8 cellular contexts compared by ENCODE assay signal in the genomic region with DNA sequence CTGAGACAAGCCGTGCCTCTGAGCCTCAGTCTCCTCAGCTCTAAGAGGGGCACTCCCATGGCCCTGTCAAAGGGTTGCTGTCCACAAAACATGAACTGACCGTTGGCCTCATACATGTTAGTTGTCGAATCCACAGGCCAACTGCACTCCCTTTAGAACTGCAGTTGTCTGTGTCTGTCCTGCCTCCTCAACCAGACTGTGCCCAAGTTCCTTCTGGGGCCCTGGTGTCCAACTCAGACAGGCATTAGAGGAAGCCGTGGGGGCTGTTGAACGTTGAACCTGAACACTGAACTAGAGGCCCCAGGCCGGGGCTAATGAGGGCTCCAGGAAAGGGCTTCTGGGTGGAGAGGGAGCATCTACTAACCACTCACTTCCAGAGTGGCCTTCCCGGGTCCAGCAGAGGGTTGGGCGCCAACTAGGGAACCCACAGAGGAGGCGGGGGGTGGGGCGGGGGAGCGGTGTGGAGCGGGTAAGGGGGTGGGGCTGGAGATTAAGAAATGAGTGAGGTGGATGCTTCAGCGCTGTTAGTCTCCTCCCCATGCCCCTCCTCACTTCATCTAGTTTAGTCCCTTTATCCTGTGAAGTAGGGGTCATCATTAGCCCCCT. TPM values are rescaled to one million over a fixed set of nuclear protein-coding genes. Genes with fewer than 3 reads are reported as not detected.
DNase-seq lines count a peak whose midpoint lies in the region; ATAC-seq and TF ChIP-seq lines count a peak whose summit lies in the region.

A gene with protein sequence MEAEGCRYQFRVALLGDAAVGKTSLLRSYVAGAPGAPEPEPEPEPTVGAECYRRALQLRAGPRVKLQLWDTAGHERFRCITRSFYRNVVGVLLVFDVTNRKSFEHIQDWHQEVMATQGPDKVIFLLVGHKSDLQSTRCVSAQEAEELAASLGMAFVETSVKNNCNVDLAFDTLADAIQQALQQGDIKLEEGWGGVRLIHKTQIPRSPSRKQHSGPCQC (plus strand): TSS at position 558 of the 606 bp plus-strand sequence. CDS start 247 bp downstream, outside the sequence.

- H4K20me1 ChIP-seq in OCI-LY3 (ENCODE audit: insufficient read depth, low read length), result no peaks in the 10 kb centered on the region

- H3K36me3 ChIP-seq in OCI-LY3 (replicated peaks; ENCODE audit: low read depth, low read length) (no peaks in the 10 kb centered on the region), endocrine pancreas (ENCODE audit: control insufficient read depth, insufficient read depth, low read length) (no peaks in the 10 kb centered on the region), muscle layer of colon (ENCODE audit: insufficient read depth, low read length) (no peaks in the 10 kb centered on the region), aorta (ENCODE audit: control insufficient read depth in 1 of 2, insufficient read depth in 2 of 2, low read length in 1 of 2) (no peaks in the 10 kb centered on the region)

- no peak within 1 kb of the TSS for H2AFZ ChIP-seq in OCI-LY3 (ENCODE audit: low read depth, low read length)

- H3K4me3 ChIP-seq in OCI-LY3 (ENCODE audit: low read length) (peak within 1 kb of the TSS; percentile 70), endocrine pancreas (ENCODE audit: control insufficient read depth, insufficient read depth, low read length) (no peak within 1 kb of the TSS), muscle layer of colon (ENCODE audit: low read depth in 1 of 2, low read length in 2 of 2) (peak within 1 kb of the TSS; percentile 22 to 50), aorta (ENCODE audit: low read length in 2 of 2) (peak within 1 kb of the TSS; percentile 53 to 67)

- no peak for TF ChIP-seq CTCF in OCI-LY3 (IDR thresholded peaks at IDR 0.05; ENCODE audit: low read depth, low read length)

- H3K27me3 ChIP-seq in OCI-LY3 (ENCODE audit: low read depth, low read length) (no peaks in the 10 kb centered on the region), endocrine pancreas (ENCODE audit: control insufficient read depth, insufficient read depth, low read length) (peaks cover 3% of the 10 kb centered on the region), muscle layer of colon (ENCODE audit: control insufficient read depth in 1 of 2, insufficient read depth in 2 of 2, low read length in 2 of 2) (no peaks in the 10 kb centered on the region), aorta (ENCODE audit: control insufficient read depth in 1 of 2, insufficient read depth in 2 of 2, low read length in 1 of 2) (no peaks in the 10 kb centered on the region)

- DNase-seq in Right ventricle myocardium inferior (ENCODE audit: missing footprints) (no peak), cardiac septum (ENCODE audit: low spot score) (no peak), aorta (peak; percentile 80 to 85)
- no peak for DNase-seq in stimulated activated naive CD4-positive, alpha-beta T cell treated with Interleukin-2 at 50 U/mL for 16 hours (lab: John Stamatoyannopoulos, UW)

- ATAC-seq in Right ventricle myocardium inferior, result peak; percentile 68
- ATAC-seq in aorta (ENCODE audit: low FRiP score), result peak; percentile 72
- no peak for ATAC-seq in GM21390 (IDR thresholded peaks at IDR 0.05; ENCODE audit: unreplicated experiment)

- WGBS in aorta, 2 donors, result 22 to 24% methylated on average over 13 of the region's 13 CpGs

- intact Hi-C loops in Right ventricle myocardium inferior (cut with DNase I), result no loop called here
- intact Hi-C loops in cardiac septum (cut with DNase I), result no loop called here
- intact Hi-C loops in aorta (cut with DNase I), result loop anchor here in 1 of 2 donors (10.0 kb wide), 1 partner anchor 237 kb away; no protein-coding TSS in a partner anchor

- H3K79me2 ChIP-seq in OCI-LY3 (ENCODE audit: low read length), result no peaks in the 10 kb centered on the region

- H3K4me1 ChIP-seq in OCI-LY3 (ENCODE audit: low read length) (peaks cover 22% of the 10 kb centered on the region), endocrine pancreas (ENCODE audit: control insufficient read depth, insufficient read depth, low read length) (no peaks in the 10 kb centered on the region), muscle layer of colon (ENCODE audit: insufficient read depth, low read length) (peaks cover 11% of the 10 kb centered on the region), aorta (ENCODE audit: control insufficient read depth in 1 of 2, insufficient read depth in 2 of 2, low read length in 2 of 2) (no peaks in the 10 kb centered on the region)

- H3K4me2 ChIP-seq in OCI-LY3 (ENCODE audit: low read length), result peak within 1 kb of the TSS; percentile 64

- no peak within 1 kb of the TSS for H3K27ac ChIP-seq in OCI-LY3 (ENCODE audit: low read length)
- no peak within 1 kb of the TSS for H3K27ac ChIP-seq in muscle layer of colon (ENCODE audit: low read depth, low read length)
- H3K27ac ChIP-seq in aorta (ENCODE audit: low read depth in 1 of 2, low read length in 2 of 2), result no peak within 1 kb of the TSS

- H3K9me3 ChIP-seq in OCI-LY3 (ENCODE audit: insufficient read depth, low read length) (no peaks in the 10 kb centered on the region), endocrine pancreas (ENCODE audit: control insufficient read depth, low read length) (no peaks in the 10 kb centered on the region), muscle layer of colon (ENCODE audit: low read length) (no peaks in the 10 kb centered on the region), aorta (ENCODE audit: control insufficient read depth, low read length) (no peaks in the 10 kb centered on the region)

- H3K9ac ChIP-seq in OCI-LY3 (ENCODE audit: low read length), result 0 out of 2 replicates have a peak within 1 kb of the TSS, but pooled peaks have one; percentile 13
- H3K9ac ChIP-seq in endocrine pancreas (ENCODE audit: control insufficient read depth, insufficient read depth, low read length), result peak within 1 kb of the TSS; percentile 26
- no peak within 1 kb of the TSS for H3K9ac ChIP-seq in muscle layer of colon (ENCODE audit: low read length)

RNA-seq across cellular contexts. Expression of the gene that starts here (rescaled TPM):
- 1.6 TPM for total RNA-seq in Right ventricle myocardium inferior
- total RNA-seq in cardiac septum, result 1.1 TPM
- total RNA-seq in aorta, result 1 to 10 TPM; 2.0 to 4.3 TPM
- polyA plus RNA-seq in aorta, result 1 to 10 TPM; 1.1 to 3.8 TPM

Comparison
In these comparisons a context has a peak if more than half of its experiments do, and no peak if none do; other contexts are left out.
1. DNase-seq: peak in aorta (2 of 2); none in Right ventricle myocardium inferior (single experiment), cardiac septum (single experiment) and stimulated activated naive CD4-positive, alpha-beta T cell treated with Interleukin-2 at 50 U/mL for 16 hours (single experiment).